Comparison of ENCODE assay signal across 9 cellular contexts in genomic region chr13:51729853-51730553, GRCh38.
DNase-seq lines count a peak whose midpoint lies in the region; ATAC-seq lines count a peak whose summit lies in the region.
"Had no signal": no experiment of that assay in that cellular context is flagged by ENCODE, and none has a peak within 500 bp of the region (broad histone marks: within the 10 kb centered on the region; RNA-seq: fewer than 3 reads in every experiment).

No MANE protein-coding gene starts in this region.

- H3K36me3 ChIP-seq in GM23248 (ENCODE audit: low read depth): peaks cover 10% of the 10 kb centered on the region; the same call in 1 of the 2 replicates

- peak overlapping the region; percentile 52 for H3K4me3 ChIP-seq in GM23248

- peak overlapping the region; percentile 79 for H3K9ac ChIP-seq in GM23248

- peaks cover 18% of the 10 kb centered on the region for H3K36me3 Mint-ChIP-seq in activated T-cell treated with anti-CD3 and anti-CD28 coated beads, Interleukin-2, amount 50 U/mL, for 4 hours (ENCODE audit: insufficient read depth)

- no peaks in the 10 kb centered on the region for H4K20me1 ChIP-seq in GM23248 (ENCODE audit: insufficient read depth)

- H3K4me1 ChIP-seq in GM23248 (ENCODE audit: insufficient read depth): peaks cover 82% of the 10 kb centered on the region

- peak overlapping the region; percentile 80 for H3K4me2 ChIP-seq in GM23248 (ENCODE audit: unreplicated experiment)

- no peaks in the 10 kb centered on the region for H3K9me2 ChIP-seq in GM23248 (ENCODE audit: insufficient read depth)

- H3K4me1 Mint-ChIP-seq in activated T-cell treated with anti-CD3 and anti-CD28 coated beads, Interleukin-2, amount 50 U/mL, for 4 hours (ENCODE audit: low read depth): peaks cover 4% of the 10 kb centered on the region

- peak overlapping the region; percentile 100 for H3K27ac ChIP-seq in GM23248

- no peaks in the 10 kb centered on the region for H3K27me3 ChIP-seq in GM23248 (replicated peaks; ENCODE audit: insufficient read depth)

- no peak overlapping the region for H3K4me3 Mint-ChIP-seq in activated T-cell treated with anti-CD3 and anti-CD28 coated beads, Interleukin-2, amount 50 U/mL, for 4 hours
- H3K4me3 Mint-ChIP-seq: neural crest cell had no signal

- peak overlapping the region; percentile 20; the same call in 1 of the 2 replicates for H2AFZ ChIP-seq in GM23248

- H3K9me3 Mint-ChIP-seq in activated T-cell treated with anti-CD3 and anti-CD28 coated beads, Interleukin-2, amount 50 U/mL, for 4 hours: no peaks in the 10 kb centered on the region

- no peaks in the 10 kb centered on the region for H3K9me3 ChIP-seq in GM23248 (ENCODE audit: low read depth)

- H3K27me3 Mint-ChIP-seq in activated T-cell treated with anti-CD3 and anti-CD28 coated beads, Interleukin-2, amount 50 U/mL, for 4 hours (ENCODE audit: low read depth): no peaks in the 10 kb centered on the region

- in situ Hi-C loops in GM23248 (cut with MboI): loop anchor here (10.0 kb wide), 1 partner anchor 285 kb away; no protein-coding TSS in a partner anchor

- peaks cover 68% of the 10 kb centered on the region for H3F3A ChIP-seq in GM23248 (ENCODE audit: insufficient read depth)

- DNase-seq in GM23248 (peak; percentile 93), glomerular visceral epithelial cell (ENCODE audit: extremely low spot score) (peak; percentile 61), RPMI8226 (no peak), SHP77 treated with DMSO at 0.1 percent for 48 hours (lab: John Stamatoyannopoulos, UW) (no peak), NCI-H446 treated with DMSO at 0.1 percent for 48 hours (lab: John Stamatoyannopoulos, UW) (no peak)
- no peak for DNase-seq in activated T-cell treated with anti-CD3 and anti-CD28 coated beads, Interleukin-2, amount 50 U/mL, for 4 hours
- peak; percentile 65 for DNase-seq in stimulated activated CD4-positive, alpha-beta T cell treated with anti-CD3 and anti-CD28 coated beads, Interleukin-15, amount 100 ng/mL, for 24 hours

- peak; percentile 74 to 78 for ATAC-seq in activated T-cell treated with anti-CD3 and anti-CD28 coated beads, Interleukin-2, amount 50 U/mL, for 4 hours
- ATAC-seq in GM18861 (IDR thresholded peaks at IDR 0.05; ENCODE audit: unreplicated experiment): no peak

- peaks cover 58% of the 10 kb centered on the region for H3K79me2 ChIP-seq in GM23248 (ENCODE audit: insufficient read depth)

- WGBS in GM23248 (ENCODE audit: low coverage in 1 of 2, low lambda C conversion rate in 2 of 2, missing lambda C conversion rate in 2 of 2), 2 experiments: 11 to 12% methylated on average over 11 of the region's 11 CpGs

Comparison
In these comparisons a context has a peak if more than half of its experiments do, and no peak if none do; other contexts are left out.
1. DNase-seq: peak in GM23248 (single experiment), glomerular visceral epithelial cell (single experiment) and stimulated activated CD4-positive, alpha-beta T cell treated with anti-CD3 and anti-CD28 coated beads, Interleukin-15, amount 100 ng/mL, for 24 hours (single experiment); none in activated T-cell treated with anti-CD3 and anti-CD28 coated beads, Interleukin-2, amount 50 U/mL, for 4 hours (single experiment), RPMI8226 (single experiment), SHP77 treated with DMSO at 0.1 percent for 48 hours (single experiment) and NCI-H446 treated with DMSO at 0.1 percent for 48 hours (single experiment).